In genomic region chr7:152464312-152465117, GRCh38 we compare ENCODE assay signal across 8 cellular contexts. TPM values are rescaled to one million over a fixed set of nuclear protein-coding genes. Genes with fewer than 3 reads are reported as not detected.
DNase-seq lines count a peak whose midpoint lies in the region; ATAC-seq and TF ChIP-seq lines count a peak whose summit lies in the region.

No MANE protein-coding gene starts in this region.

- no peaks in the 10 kb centered on the region for H3K27me3 Mint-ChIP-seq in activated naive CD8-positive, alpha-beta T cell treated with anti-CD3 and anti-CD28 coated beads, Interleukin-2, amount 50 U/mL, for 24 hours

- H3K4me3 ChIP-seq in HUES64 (ENCODE audit: low read length) (peak overlapping the region; percentile 91), heart right ventricle (peak overlapping the region; percentile 87 to 99 (median 94)), upper lobe of left lung (peak overlapping the region; percentile 84 to 97 (median 92))

- peak; percentile 44 for ATAC-seq in GM21515 (IDR thresholded peaks at IDR 0.05; ENCODE audit: unreplicated experiment)
- peak; percentile 34 for ATAC-seq in activated naive CD8-positive, alpha-beta T cell treated with anti-CD3 and anti-CD28 coated beads, Interleukin-2, amount 50 U/mL, for 24 hours
- peak; percentile 18 to 76 (median 66) for ATAC-seq in heart right ventricle
- peak; percentile 67 to 88 for ATAC-seq in upper lobe of left lung (ENCODE audit: low FRiP score in 2 of 2)

- H3K4me3 Mint-ChIP-seq in activated naive CD8-positive, alpha-beta T cell treated with anti-CD3 and anti-CD28 coated beads, Interleukin-2, amount 50 U/mL, for 24 hours = peak overlapping the region; percentile 88

- under 1% methylated on average over 91 of the region's 91 CpGs for WGBS in HUES64
- WGBS in heart right ventricle, 2 donors = 0% methylated on average over 60 to 91 of the region's 91 CpGs
- WGBS in upper lobe of left lung, 2 donors = 0% methylated on average over 4 to 53 of the region's 91 CpGs

- H3K27ac Mint-ChIP-seq in activated naive CD8-positive, alpha-beta T cell treated with anti-CD3 and anti-CD28 coated beads, Interleukin-2, amount 50 U/mL, for 24 hours = peak overlapping the region; percentile 85

- peaks cover 11% of the 10 kb centered on the region for H3K4me1 Mint-ChIP-seq in activated naive CD8-positive, alpha-beta T cell treated with anti-CD3 and anti-CD28 coated beads, Interleukin-2, amount 50 U/mL, for 24 hours

- no peaks in the 10 kb centered on the region for H3K9me3 Mint-ChIP-seq in activated naive CD8-positive, alpha-beta T cell treated with anti-CD3 and anti-CD28 coated beads, Interleukin-2, amount 50 U/mL, for 24 hours

- H3K27me3 ChIP-seq in HUES64 (ENCODE audit: insufficient read depth, low read length) = peaks cover 6% of the 10 kb centered on the region; the same call in 1 of the 2 replicates
- no peaks in the 10 kb centered on the region for H3K27me3 ChIP-seq in heart right ventricle
- no peaks in the 10 kb centered on the region for H3K27me3 ChIP-seq in upper lobe of left lung

- H3K36me3 Mint-ChIP-seq in activated naive CD8-positive, alpha-beta T cell treated with anti-CD3 and anti-CD28 coated beads, Interleukin-2, amount 50 U/mL, for 24 hours (ENCODE audit: low read depth) = no peaks in the 10 kb centered on the region

- TF ChIP-seq CTCF in heart right ventricle (IDR thresholded peaks at IDR 0.05) = peak in 1 of 9 donors; percentile 5
- peak in 2 of 6 experiments; percentile 9 to 13 for TF ChIP-seq CTCF in upper lobe of left lung (IDR thresholded peaks at IDR 0.05)

- TF ChIP-seq POLR2A in upper lobe of left lung (IDR thresholded peaks at IDR 0.05) = peak in 2 of 4 donors; percentile 85 to 86

- H3K9ac ChIP-seq in HUES64 (ENCODE audit: low read depth, low read length) = peak overlapping the region; percentile 78

- H3K36me3 ChIP-seq in HUES64 (ENCODE audit: insufficient read depth, low read length) (no peaks in the 10 kb centered on the region), heart right ventricle (no peaks in the 10 kb centered on the region), upper lobe of left lung (no peaks in the 10 kb centered on the region)

- peak overlapping the region; percentile 73; the same call in 1 of the 2 replicates for H3K27ac ChIP-seq in HUES64 (ENCODE audit: low read depth, low read length)
- peak overlapping the region; percentile 99 to 100 (median 100) for H3K27ac ChIP-seq in heart right ventricle
- peak overlapping the region; percentile 99 to 100 (median 100) for H3K27ac ChIP-seq in upper lobe of left lung

- no peak for TF ChIP-seq EP300 in upper lobe of left lung (IDR thresholded peaks at IDR 0.05)

- H3K9me3 ChIP-seq in HUES64 (ENCODE audit: insufficient read depth, low read depth, low read length) (no peaks in the 10 kb centered on the region), heart right ventricle (no peaks in the 10 kb centered on the region), upper lobe of left lung (no peaks in the 10 kb centered on the region)

- intact Hi-C loops in heart right ventricle (cut with DNase I) = loop anchor here in 6 of 10 donors (1.0 to 10.0 kb wide), 6 partner anchors 28 to 212 kb away; partner anchors contain the start of genes XRCC2 (in 5 of the 6) and KMT2C (in 2 of the 6)
- intact Hi-C loops in posterior cingulate gyrus (cut with DNase I) = loop anchor here (1.0 to 5.0 kb wide), 4 partner anchors 28 to 293 kb away; partner anchors contain the start of genes ACTR3B, KMT2C and XRCC2

- H3K4me1 ChIP-seq in HUES64 (ENCODE audit: insufficient read depth, low read length) (peaks cover 16% of the 10 kb centered on the region), heart right ventricle (peaks cover 0 to 30% (median 14%) of the 10 kb centered on the region in 9 donors), upper lobe of left lung (peaks cover 10 to 21% (median 16%) of the 10 kb centered on the region in 4 donors)

- DNase-seq in ELR (ENCODE audit: low read depth) (peak; percentile 77), SK-N-DZ (ENCODE audit: low spot score) (peak; percentile 83), heart right ventricle (peak; percentile 79 to 83), posterior cingulate gyrus (peak; percentile 54 to 94 (median 67)), upper lobe of left lung (peak; percentile 64 to 96)
- DNase-seq in activated naive CD8-positive, alpha-beta T cell treated with anti-CD3 and anti-CD28 coated beads, Interleukin-2, amount 50 U/mL, for 24 hours = peak; percentile 82

RNA-seq across cellular contexts. Expression of gene KMT2C, which starts 28.7 kb away (rescaled TPM):
- polyA plus RNA-seq in HUES64 (2013, experiment 1 of 2) = 6.7 TPM
- 7.5 TPM for polyA plus RNA-seq in HUES64 (2013, experiment 2 of 2)
- polyA plus RNA-seq in SK-N-DZ (2014; cell fraction: cytosol; rRNA removed) = 11.7 and 12.5 TPM in 2 replicates
- polyA plus RNA-seq in SK-N-DZ (2014; cell fraction: nucleus; rRNA removed) = 21.4 and 25.3 TPM in 2 replicates
- 10 to 100 TPM; 31.3 to 54.3 (median 47.5) TPM for total RNA-seq in heart right ventricle
- 10 to 100 TPM in 1 of 2 donors, 1 to 10 TPM in 1; 5.5 to 14.6 TPM for polyA plus RNA-seq in heart right ventricle
- total RNA-seq in upper lobe of left lung = 100 to 1,000 TPM in 1 of 6 donors, 10 to 100 TPM in 5; 60.5 to 108 (median 85.0) TPM

Comparison
In these comparisons a context has a peak if more than half of its experiments do, and no peak if none do; other contexts are left out.
1. Peak in every context shown above with its lines: DNase-seq, ATAC-seq, H3K4me3 ChIP-seq and H3K27ac ChIP-seq.